25 cellular contexts compared by ENCODE assay signal in the genomic region with DNA sequence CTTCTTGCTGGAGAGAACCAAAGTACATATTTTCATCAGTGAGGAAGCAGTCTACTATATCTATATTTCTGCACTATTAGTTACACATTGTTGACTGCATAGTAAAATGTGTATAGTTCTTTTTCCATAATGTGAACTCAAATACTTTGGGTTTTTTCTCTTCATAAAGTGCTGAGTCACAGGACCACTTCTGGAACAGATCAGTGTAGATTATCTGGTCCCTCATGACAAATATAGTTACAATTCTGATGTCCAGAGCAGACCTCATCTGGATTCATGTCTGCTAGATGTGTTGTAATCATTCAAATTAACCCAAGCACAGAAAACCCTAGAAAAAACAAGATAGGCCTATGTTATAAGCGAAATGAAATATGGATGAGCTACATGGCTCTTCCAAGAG.
DNase-seq lines count a peak whose midpoint lies in the region; ATAC-seq and TF ChIP-seq lines count a peak whose summit lies in the region.
"Had no signal": no experiment of that assay in that cellular context is flagged by ENCODE, and none has a peak within 500 bp of the region (broad histone marks: within the 10 kb centered on the region; RNA-seq: fewer than 3 reads in every experiment).

No MANE protein-coding gene starts in this region.

- H3K4me1 ChIP-seq in GM23248 (ENCODE audit: insufficient read depth): 0 out of 2 replicates have a peak, but pooled peaks cover 8% of the 10 kb centered on the region
- H3K4me1 ChIP-seq: testis had no signal

- POLR2A ChIA-PET in AG04449 (lab: Yijun Ruan, JAX): no interaction called here

- TF ChIP-seq CTCF in AG04449 (IDR thresholded peaks at IDR 0.05; ENCODE audit: insufficient read depth, low read length, missing control alignments): no peak
- TF ChIP-seq CTCF in brain microvascular endothelial cell (IDR thresholded peaks at IDR 0.05; ENCODE audit: low read depth, low read length, missing control alignments): no peak
- TF ChIP-seq CTCF in foreskin fibroblast (IDR thresholded peaks at IDR 0.05; ENCODE audit: low read depth, low read length): no peak

- H3K9me2 ChIP-seq in GM23248 (ENCODE audit: insufficient read depth): no peaks in the 10 kb centered on the region

- no peaks in the 10 kb centered on the region for H3K9me3 ChIP-seq in GM23248 (ENCODE audit: low read depth)
- H3K9me3 ChIP-seq: testis had no signal

- H3K9ac ChIP-seq in GM23248: no peak overlapping the region

- no peak for ATAC-seq in GM21717 (IDR thresholded peaks at IDR 0.05; ENCODE audit: unreplicated experiment)
- ATAC-seq: left colon, Panc1 had no signal

- WGBS in GM23248 (ENCODE audit: low coverage in 1 of 2, low lambda C conversion rate in 2 of 2, missing lambda C conversion rate in 2 of 2), 2 experiments: 33 to 38% methylated on average over 1 of the region's 1 CpG

- H3K4me3 ChIP-seq in AG04449 (ENCODE audit: low read depth, low read length): no peak overlapping the region
- no peak overlapping the region for H3K4me3 ChIP-seq in GM23248
- H3K4me3 ChIP-seq in brain microvascular endothelial cell (ENCODE audit: low read depth, low read length): no peak overlapping the region
- no peak overlapping the region for H3K4me3 ChIP-seq in foreskin fibroblast (ENCODE audit: low read depth in 1 of 2, low read length in 2 of 2)
- H3K4me3 ChIP-seq: testis had no signal

- DNase-seq in AG04449 (ENCODE audit: low read depth, low spot score): peak; percentile 37
- peak; percentile 65 for DNase-seq in GM23248
- peak; percentile 13 for DNase-seq in brain microvascular endothelial cell
- peak; percentile 10 to 54 for DNase-seq in foreskin fibroblast
- DNase-seq in activated naive CD4-positive, alpha-beta T cell (lab: John Stamatoyannopoulos, UW): no peak
- no peak for DNase-seq in activated naive CD4-positive, alpha-beta T cell treated with Interleukin-2 at 50 U/mL for 16 hours
- DNase-seq in NCI-H446 (lab: John Stamatoyannopoulos, UW): no peak
- DNase-seq: activated CD4-positive, alpha-beta memory T cell treated with anti-CD3 and anti-CD28 coated beads for 36 hours; activated CD4-positive, alpha-beta T cell treated with anti-CD3 and anti-CD28 coated beads for 1 hour; activated CD8-positive, alpha-beta memory T cell treated with anti-CD3 and anti-CD28 coated beads, Interleukin-2, amount 50 U/mL, for 48 hours; activated naive CD4-positive, alpha-beta T cell treated with anti-CD3 and anti-CD28 coated beads, Interleukin-2, amount 10 ng/mL, durations not matched to agents 7 days and 5 days; amygdala; CD8-positive, alpha-beta memory T cell; effector CD8-positive, alpha-beta T cell; left colon; NCI-H146; NCI-H345; nephron progenitor cell; retina; Right ventricle myocardium superior; stimulated activated CD4-positive, alpha-beta T cell treated with anti-CD3 and anti-CD28 coated beads, Interleukin-1b, Interleukin-23, amount 100 ng/mL, for 48 hours; stimulated activated naive CD4-positive, alpha-beta T cell treated with Interleukin-2 at 50 U/mL for 16 hours; testis had no signal

- CTCF ChIA-PET in AG04449 (lab: Yijun Ruan, JAX): no interaction called here

- in situ Hi-C loops in GM23248 (cut with MboI): no loop called here
- in situ Hi-C loops in brain microvascular endothelial cell (cut with HindIII; ENCODE audit: low pct_ligation_motif_present, low sequenced_read_pairs): no loop called here

- H3K36me3 ChIP-seq in GM23248 (ENCODE audit: low read depth): no peaks in the 10 kb centered on the region
- H3K36me3 ChIP-seq in brain microvascular endothelial cell (replicated peaks): no peaks in the 10 kb centered on the region

- H4K20me1 ChIP-seq in GM23248 (ENCODE audit: insufficient read depth): no peaks in the 10 kb centered on the region

- 0 out of 2 replicates have a peak, but pooled peaks cover 4% of the 10 kb centered on the region for H3F3A ChIP-seq in GM23248 (ENCODE audit: insufficient read depth)

- no peak overlapping the region for H3K27ac ChIP-seq in GM23248
- H3K27ac ChIP-seq in brain microvascular endothelial cell: no peak overlapping the region
- H3K27ac ChIP-seq: testis had no signal

- no peaks in the 10 kb centered on the region for H3K79me2 ChIP-seq in GM23248 (ENCODE audit: insufficient read depth)

- no peak overlapping the region for H3K4me2 ChIP-seq in GM23248 (ENCODE audit: unreplicated experiment)

- H3K27me3 ChIP-seq in GM23248 (replicated peaks; ENCODE audit: insufficient read depth) (no peaks in the 10 kb centered on the region), brain microvascular endothelial cell (replicated peaks) (no peaks in the 10 kb centered on the region)
- H3K27me3 ChIP-seq: testis had no signal

- no peak overlapping the region; the same call in 1 of the 2 replicates for H2AFZ ChIP-seq in GM23248

Comparison
In these comparisons a context has a peak if more than half of its experiments do, and no peak if none do; other contexts are left out.
1. DNase-seq: peak in AG04449 (single experiment), GM23248 (single experiment), brain microvascular endothelial cell (single experiment) and foreskin fibroblast (2 of 2); none in activated naive CD4-positive, alpha-beta T cell (0 of 4), activated naive CD4-positive, alpha-beta T cell treated with Interleukin-2 at 50 U/mL for 16 hours (single experiment) and NCI-H446 (0 of 2).